Comparison of ENCODE assay signal across 8 cellular contexts in the genomic region with DNA sequence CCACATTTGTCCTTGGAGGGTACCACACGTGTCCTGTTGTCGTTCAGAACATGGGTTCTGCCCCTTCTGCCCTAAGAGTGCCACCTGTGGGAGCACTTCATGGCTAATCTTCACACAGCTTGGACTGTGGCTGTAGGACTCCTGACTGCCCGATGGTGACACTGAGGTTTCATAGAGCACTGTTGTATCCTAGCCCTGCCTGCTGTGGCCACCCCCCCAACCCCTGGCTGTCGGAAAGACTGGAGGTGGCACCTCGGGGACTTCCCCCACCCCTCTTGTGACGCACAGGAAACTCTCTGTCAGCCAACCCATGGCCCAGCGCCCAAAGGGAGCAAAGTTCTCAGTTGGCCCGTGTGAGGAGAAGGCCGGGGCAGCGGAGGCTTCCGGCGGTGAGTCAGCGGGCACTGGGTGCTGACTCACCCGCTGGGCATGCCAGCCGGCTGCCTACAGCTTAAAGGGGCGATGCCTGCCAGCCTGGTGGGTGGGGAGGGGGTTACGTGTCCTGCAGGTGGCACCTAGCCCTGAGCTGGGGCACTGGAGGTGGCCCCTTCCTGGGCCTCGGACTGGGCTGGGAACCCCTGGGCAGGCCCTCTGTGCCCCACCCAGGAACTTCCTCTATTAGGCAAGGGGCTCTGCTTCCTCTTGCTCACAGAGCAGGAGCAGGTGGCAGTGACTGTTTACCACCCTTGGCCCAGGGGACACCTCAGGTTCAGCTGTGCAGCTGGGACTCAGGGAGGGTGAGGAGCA. TPM values are rescaled to one million over a fixed set of nuclear protein-coding genes. Genes with fewer than 3 reads are reported as not detected.
DNase-seq lines count a peak whose midpoint lies in the region; ATAC-seq and TF ChIP-seq lines count a peak whose summit lies in the region.

No MANE protein-coding gene starts in this region.

- TF ChIP-seq POLR2A in HCT116 (IDR thresholded peaks at IDR 0.05; ENCODE audit: borderline replicate concordance, extremely low read depth, insufficient read depth, insufficient read length): no peak

- peak overlapping the region; percentile 94 for H3K27ac Mint-ChIP-seq in chondrocyte (ENCODE audit: unreplicated experiment)

- H4K20me1 ChIP-seq in HCT116 (ENCODE audit: insufficient read depth): no peaks in the 10 kb centered on the region

- peak; percentile 60 for ATAC-seq in HCT116
- peak; percentile 77 to 82 for ATAC-seq in lower lobe of right lung

- H3K4me1 ChIP-seq in HCT116 (ENCODE audit: control insufficient read depth in 1 of 2, insufficient read depth in 2 of 2, low read length in 2 of 2): peaks cover 51 to 64% of the 10 kb centered on the region in 2 experiments
- peaks cover 45% of the 10 kb centered on the region for H3K4me1 ChIP-seq in lower lobe of right lung

- no TSS peak for BruUV-seq in HCT116 (replicated peaks; lab: Mats Ljungman, UMichigan)

- H3K27ac ChIP-seq in HCT116 (ENCODE audit: low read depth, low read length) (peak overlapping the region; percentile 99), lower lobe of right lung (peak overlapping the region; percentile 95)

- peaks cover 45% of the 10 kb centered on the region for H3K4me1 Mint-ChIP-seq in chondrocyte (ENCODE audit: low read depth)

- H3K27me3 ChIP-seq in HCT116 (ENCODE audit: insufficient read depth, low read length) (no peaks in the 10 kb centered on the region), lower lobe of right lung (ENCODE audit: low read depth) (no peaks in the 10 kb centered on the region)

- TF ChIP-seq CTCF in HCT116 (IDR thresholded peaks at IDR 0.05 in 2 of 3, conservative IDR thresholded peaks at IDR 0.05 in 1 of 3; ENCODE audit: borderline replicate concordance in 1 of 3, insufficient read depth in 1 of 3, low read depth in 2 of 3, low read length in 2 of 3): no peak
- TF ChIP-seq CTCF in chondrocyte (IDR thresholded peaks at IDR 0.05): peak; percentile 21
- TF ChIP-seq CTCF in lower lobe of right lung (IDR thresholded peaks at IDR 0.05): no peak

- no peaks in the 10 kb centered on the region for H3K9me2 ChIP-seq in HCT116 (ENCODE audit: insufficient read depth)

- H3K4me2 ChIP-seq in HCT116 (ENCODE audit: low read length): peak overlapping the region; percentile 99

- H3K4me3 ChIP-seq in HCT116 (replicated peaks in 1 of 2; ENCODE audit: low read depth in 1 of 2, low read length in 2 of 2) (peak overlapping the region; percentile 91 to 99), lower lobe of right lung (peak overlapping the region; percentile 96)

- no peak for TF ChIP-seq RAD21 in HCT116 (IDR thresholded peaks at IDR 0.05; ENCODE audit: low read depth)

- H3K36me3 Mint-ChIP-seq in chondrocyte (ENCODE audit: low read depth): peaks cover 1% of the 10 kb centered on the region

- no peak overlapping the region for H2AFZ ChIP-seq in HCT116 (ENCODE audit: low read depth, low read length, poor library complexity, severe bottlenecking)

- RAD21 ChIA-PET in HCT116 (lab: Charles Lee; ENCODE audit: low non-redundant PET in 1 of 2, low total read pairs in 2 of 2, uncharacterized antibody in 2 of 2, unreplicated experiment in 2 of 2): no interaction called here

- H3K9me3 ChIP-seq in HCT116 (ENCODE audit: control insufficient read depth in 1 of 2, insufficient read depth in 1 of 2, low read depth in 1 of 2, low read length in 2 of 2): no peaks in the 10 kb centered on the region
- no peaks in the 10 kb centered on the region for H3K9me3 ChIP-seq in lower lobe of right lung

- peak overlapping the region; percentile 88 for H3K4me3 Mint-ChIP-seq in chondrocyte (ENCODE audit: unreplicated experiment)

- POLR2A ChIA-PET in HCT116 (lab: Charles Lee): interaction anchor here (0.7 to 2.6 kb wide), 4 partner anchors 8 to 245 kb away, joined by 3 to 15 read pairs (median 6); partner anchors contain the start of gene USP22

- H3K36me3 ChIP-seq in HCT116 (ENCODE audit: control insufficient read depth in 1 of 2, insufficient read depth in 2 of 2, low read length in 2 of 2) (peaks cover 2 to 17% of the 10 kb centered on the region in 2 experiments; a peak in 2 of 4 replicates), lower lobe of right lung (peaks cover 12% of the 10 kb centered on the region)

- H3K79me2 ChIP-seq in HCT116 (ENCODE audit: insufficient read depth, low read length): peaks cover 84% of the 10 kb centered on the region

- peaks cover 2% of the 10 kb centered on the region for H3K9me3 Mint-ChIP-seq in chondrocyte (ENCODE audit: low read depth)

- no peaks in the 10 kb centered on the region for H3K27me3 Mint-ChIP-seq in chondrocyte (ENCODE audit: low read depth)

- H3K9ac ChIP-seq in HCT116 (ENCODE audit: low read length): peak overlapping the region; percentile 96

- intact Hi-C loops in HCT116 (cut with micrococcal nuclease) (loop anchor here (10.0 kb wide), 1 partner anchor 167 kb away; no protein-coding TSS in a partner anchor), lower lobe of right lung (cut with DNase I) (no loop called here)

- DNase-seq in ELR (ENCODE audit: low read depth) (peak; percentile 98), HCT116 (ENCODE audit: low read depth, low spot score) (peak; percentile 96), NCI-H1436 treated with DMSO at 0.1 percent for 48 hours (lab: John Stamatoyannopoulos, UW) (peak; percentile 52), chondrocyte (ENCODE audit: low spot score) (no peak), lower lobe of right lung (peak; percentile 98), NCI-H1930 (lab: John Stamatoyannopoulos, UW) (no peak)
- peak; percentile 97 for DNase-seq in activated CD4-positive, alpha-beta T cell treated with anti-CD3 and anti-CD28 coated beads for 1 hour
- DNase-seq in stimulated activated CD8-positive, alpha-beta memory T cell treated with anti-CD3 and anti-CD28 coated beads, Interleukin-12 subunit alpha, Interleukin-12 subunit beta, amount 100 ng/mL, for 4 hours (ENCODE audit: low read depth): peak; percentile 96

- CTCF ChIA-PET in HCT116 (lab: Charles Lee): interaction anchor here (0.7 to 1.3 kb wide), 5 partner anchors 8 to 225 kb away, joined by 3 to 4 read pairs (median 3); no protein-coding TSS in a partner anchor

TF ChIP-seq in HCT116, 20 proteins besides CTCF, POLR2A, EP300 and RAD21 (continues in another document):
- TF ChIP-seq YY1 (IDR thresholded peaks at IDR 0.05; ENCODE audit: extremely low read depth, insufficient replicate concordance, low read depth, low read length) (no peak), MAX (IDR thresholded peaks at IDR 0.05) (peak; percentile 79), FOSL1 (IDR thresholded peaks at IDR 0.05; ENCODE audit: low read depth) (peak; percentile 99), SP1 (IDR thresholded peaks at IDR 0.05; ENCODE audit: low read depth) (peak; percentile 99), REST (IDR thresholded peaks at IDR 0.05; ENCODE audit: low read depth) (no peak), JUND (IDR thresholded peaks at IDR 0.05) (peak; percentile 98), EZH2 (IDR thresholded peaks at IDR 0.05) (no peak), CEBPB (IDR thresholded peaks at IDR 0.05; ENCODE audit: low read depth) (no peak; the same call in 1 of the 2 replicates), ZFX (IDR thresholded peaks at IDR 0.05) (no peak), EZH2phosphoT487 (IDR thresholded peaks at IDR 0.05; ENCODE audit: borderline replicate concordance) (no peak), POLR2AphosphoS5 (IDR thresholded peaks at IDR 0.05; ENCODE audit: low read depth, low read length) (peak; percentile 63), ATF3 (IDR thresholded peaks at IDR 0.05) (no peak), SRF (IDR thresholded peaks at IDR 0.05; ENCODE audit: low read depth) (no peak; the same call in 1 of the 2 replicates), EGR1 (IDR thresholded peaks at IDR 0.05; ENCODE audit: low read depth) (no peak)

RNA-seq across cellular contexts. Expression of gene MAP2K3, which starts 3.4 kb away (rescaled TPM):
- total RNA-seq in HCT116 (2021; ENCODE audit: unreplicated experiment) (96.7 TPM), chondrocyte (31.3 to 38.3 TPM (median 35.9 TPM) in 3 replicates), lower lobe of right lung (55.2 TPM)
- polyA plus RNA-seq in HCT116 (2012): 74.4 and 85.1 TPM in 2 replicates

RNA-seq across cellular contexts. Expression of gene NATD1, which starts 34.7 kb away (rescaled TPM):
- total RNA-seq in HCT116 (2021; ENCODE audit: unreplicated experiment) (3.1 TPM), chondrocyte (8.2 to 18.6 TPM (median 17.2 TPM) in 3 replicates), lower lobe of right lung (15.7 TPM)
- polyA plus RNA-seq in HCT116 (2012): 2.2 and 2.7 TPM in 2 replicates

Comparison
In these comparisons a context has a peak if more than half of its experiments do, and no peak if none do; other contexts are left out.
1. DNase-seq: peak in ELR (single experiment), HCT116 (single experiment), NCI-H1436 treated with DMSO at 0.1 percent for 48 hours (single experiment), activated CD4-positive, alpha-beta T cell treated with anti-CD3 and anti-CD28 coated beads for 1 hour (single experiment), lower lobe of right lung (single experiment) and stimulated activated CD8-positive, alpha-beta memory T cell treated with anti-CD3 and anti-CD28 coated beads, Interleukin-12 subunit alpha, Interleukin-12 subunit beta, amount 100 ng/mL, for 4 hours (single experiment); none in chondrocyte (single experiment) and NCI-H1930 (0 of 2).